Comparison of ENCODE assay signal across 1 cellular context in genomic region chr4:17092990-17093880, GRCh38.
TF ChIP-seq lines count a peak whose summit lies in the region.

No MANE protein-coding gene starts in this region.

TF ChIP-seq in GM12878, 131 proteins besides CTCF, POLR2A, EP300 and RAD21 (continued from another document):
- TF ChIP-seq RUNX3 (IDR thresholded peaks at IDR 0.05; ENCODE audit: low read length) = peak; percentile 82
- no peak for TF ChIP-seq ZNF207 (IDR thresholded peaks at IDR 0.05; ENCODE audit: borderline replicate concordance)
- TF ChIP-seq BCL3 (IDR thresholded peaks at IDR 0.05; ENCODE audit: borderline replicate concordance, insufficient read depth, low read depth, low read length, poor library complexity, severe bottlenecking) = no peak
- no peak for TF ChIP-seq POU2F2 (IDR thresholded peaks at IDR 0.05; ENCODE audit: borderline replicate concordance, low read depth, low read length)
- no peak for TF ChIP-seq ESRRA (IDR thresholded peaks at IDR 0.05; ENCODE audit: low read length)
- TF ChIP-seq ZNF622 (IDR thresholded peaks at IDR 0.05) = no peak
- TF ChIP-seq BMI1 (IDR thresholded peaks at IDR 0.05; ENCODE audit: borderline replicate concordance) = no peak
- no peak for TF ChIP-seq CREB1 (IDR thresholded peaks at IDR 0.05; ENCODE audit: low read depth)
- no peak for TF ChIP-seq CHD2 (IDR thresholded peaks at IDR 0.05; ENCODE audit: borderline replicate concordance, low read depth, low read length)
- TF ChIP-seq HDAC6 (IDR thresholded peaks at IDR 0.05; ENCODE audit: unreplicated experiment) = no peak
- no peak for TF ChIP-seq TCF3 (IDR thresholded peaks at IDR 0.05; ENCODE audit: borderline replicate concordance, insufficient read depth, low read depth, low read length)
- TF ChIP-seq YY1 (IDR thresholded peaks at IDR 0.05; ENCODE audit: low read depth, low read length) = no peak
- no peak for TF ChIP-seq CEBPZ (IDR thresholded peaks at IDR 0.05; ENCODE audit: low read depth, low read length)
- TF ChIP-seq POLR2AphosphoS5 (IDR thresholded peaks at IDR 0.05; ENCODE audit: low read length) = no peak
- no peak for TF ChIP-seq POLR2AphosphoS2 (IDR thresholded peaks at IDR 0.05; ENCODE audit: low read depth, low read length)
- TF ChIP-seq SREBF2 (IDR thresholded peaks at IDR 0.05; ENCODE audit: low read length) = no peak
- TF ChIP-seq JUND (IDR thresholded peaks at IDR 0.05; ENCODE audit: low read depth, low read length) = no peak
- TF ChIP-seq ZNF217 (IDR thresholded peaks at IDR 0.05) = no peak
- no peak for TF ChIP-seq TCF12 (IDR thresholded peaks at IDR 0.05; ENCODE audit: low read depth, low read length)
- TF ChIP-seq LARP7 (IDR thresholded peaks at IDR 0.05) = no peak
- no peak for TF ChIP-seq FOXM1 (IDR thresholded peaks at IDR 0.05; ENCODE audit: low read depth, low read length)
- TF ChIP-seq MLLT1 (IDR thresholded peaks at IDR 0.05) = no peak
- no peak for TF ChIP-seq ASH2L (IDR thresholded peaks at IDR 0.05; ENCODE audit: borderline replicate concordance, low read depth)
- no peak for TF ChIP-seq ELK1 (IDR thresholded peaks at IDR 0.05; ENCODE audit: low read depth, low read length)
- no peak for TF ChIP-seq EGR1 (IDR thresholded peaks at IDR 0.05; ENCODE audit: borderline replicate concordance in 1 of 2, low read depth in 2 of 2, low read length in 2 of 2)
- no peak for TF ChIP-seq NRF1 (conservative IDR thresholded peaks at IDR 0.05; ENCODE audit: low read depth, low read length)
- TF ChIP-seq MYB (IDR thresholded peaks at IDR 0.05; ENCODE audit: borderline replicate concordance, low read depth, low read length) = no peak
- TF ChIP-seq IKZF2 (IDR thresholded peaks at IDR 0.05) = peak in 1 of 2 experiments; percentile 13; a peak in 1 of 4 replicates
- TF ChIP-seq SMARCA5 (IDR thresholded peaks at IDR 0.05) = no peak
- no peak for TF ChIP-seq SIX5 (IDR thresholded peaks at IDR 0.05; ENCODE audit: low read depth, low read length, severe bottlenecking)
- peak; percentile 88 for TF ChIP-seq NR2F1 (conservative IDR thresholded peaks at IDR 0.05)
- TF ChIP-seq TBL1XR1 (IDR thresholded peaks at IDR 0.05; ENCODE audit: low read depth, low read length) = peak; percentile 12; the same call in 1 of the 2 replicates
- TF ChIP-seq BCL11A (IDR thresholded peaks at IDR 0.05; ENCODE audit: low read depth, low read length) = no peak
- no peak for TF ChIP-seq MXI1 (IDR thresholded peaks at IDR 0.05; ENCODE audit: low read depth, low read length)
- no peak for TF ChIP-seq ZNF687 (IDR thresholded peaks at IDR 0.05)
- no peak for TF ChIP-seq RB1 (IDR thresholded peaks at IDR 0.05; ENCODE audit: borderline replicate concordance)
- TF ChIP-seq CHD4 (IDR thresholded peaks at IDR 0.05) = no peak
- no peak for TF ChIP-seq MTA3 (IDR thresholded peaks at IDR 0.05; ENCODE audit: borderline replicate concordance, low read length)
- no peak for TF ChIP-seq JUNB (IDR thresholded peaks at IDR 0.05)
- peak; percentile 88 for TF ChIP-seq PKNOX1 (IDR thresholded peaks at IDR 0.05)
- TF ChIP-seq SUPT20H (IDR thresholded peaks at IDR 0.05; ENCODE audit: borderline replicate concordance, control insufficient read depth, low read depth, low read length) = no peak
- no peak for TF ChIP-seq ZBTB40 (IDR thresholded peaks at IDR 0.05; ENCODE audit: borderline replicate concordance)
- TF ChIP-seq ATF2 (IDR thresholded peaks at IDR 0.05; ENCODE audit: low read length) = no peak
- TF ChIP-seq SRF (IDR thresholded peaks at IDR 0.05; ENCODE audit: low read depth in 2 of 2, low read length in 2 of 2) = no peak
- TF ChIP-seq SPI1 (IDR thresholded peaks at IDR 0.05; ENCODE audit: borderline replicate concordance, insufficient read depth, low read depth, low read length) = no peak
